In genomic region chr13:36345438-36346221, GRCh38 we compare ENCODE assay signal across 8 cellular contexts. TPM values are rescaled to one million over a fixed set of nuclear protein-coding genes. Genes with fewer than 3 reads are reported as not detected.
A peak's percentile ranks its signal among the peaks of the same experiment; 100 is the strongest.
DNase-seq lines count a peak whose midpoint lies in the region; ATAC-seq, FAIRE-seq and TF ChIP-seq lines count a peak whose summit lies in the region.

No MANE protein-coding gene starts in this region.

- peak; percentile 63 for DNase-seq in AG08396 (ENCODE audit: low spot score)
- peak; percentile 64 for DNase-seq in H7
- peak; percentile 51 for DNase-seq in RCC 7860 (ENCODE audit: low spot score)
- DNase-seq in activated naive CD4-positive, alpha-beta T cell treated with Interleukin-2 at 50 U/mL for 16 hours: peak; percentile 39
- DNase-seq in foreskin keratinocyte: peak; percentile 51 to 66
- no peak for DNase-seq in natural killer cell treated with Interleukin-12 subunit alpha and Interleukin-12 subunit beta and Interleukin-15 and Interleukin-18, amount 100 ng/mL, for 72 hours (ENCODE audit: low spot score)
- DNase-seq in stromal cell of bone marrow (ENCODE audit: low read depth): peak; percentile 82
- DNase-seq in NCI-H2171 (lab: John Stamatoyannopoulos, UW): no peak

- H3K4me3 ChIP-seq in H7 (ENCODE audit: insufficient read depth, low read depth, low read length): peak overlapping the region; percentile 90

- H3K27me3 ChIP-seq in H7 (ENCODE audit: control insufficient read depth, insufficient read depth, low read length) (peaks cover 2% of the 10 kb centered on the region; the same call in 1 of the 2 replicates), foreskin keratinocyte (no peaks in the 10 kb centered on the region)

- ATAC-seq in foreskin keratinocyte: peak; percentile 65
- peak in 1 of 2 donors; percentile 50 for ATAC-seq in natural killer cell treated with Interleukin-12 subunit alpha and Interleukin-12 subunit beta and Interleukin-15 and Interleukin-18, amount 100 ng/mL, for 72 hours

- H3K27me3 Mint-ChIP-seq in natural killer cell treated with Interleukin-12 subunit alpha and Interleukin-12 subunit beta and Interleukin-15 and Interleukin-18, amount 100 ng/mL, for 72 hours: peaks cover 0 to 2% of the 10 kb centered on the region in 2 donors

- no peak for FAIRE-seq in RCC 7860 (lab: Jason Lieb, UNC)

- peaks cover 8% of the 10 kb centered on the region for H3K4me1 ChIP-seq in foreskin keratinocyte

- H3K4me1 Mint-ChIP-seq in natural killer cell treated with Interleukin-12 subunit alpha and Interleukin-12 subunit beta and Interleukin-15 and Interleukin-18, amount 100 ng/mL, for 72 hours (ENCODE audit: low read depth in 2 of 2): peaks cover 25 to 36% of the 10 kb centered on the region in 2 donors

- H3K36me3 ChIP-seq in H7 (replicated peaks; ENCODE audit: control insufficient read depth, insufficient read depth, low read length): no peaks in the 10 kb centered on the region

- H3K4me3 Mint-ChIP-seq in natural killer cell treated with Interleukin-12 subunit alpha and Interleukin-12 subunit beta and Interleukin-15 and Interleukin-18, amount 100 ng/mL, for 72 hours: peak overlapping the region; percentile 82

- H3K36me3 Mint-ChIP-seq in natural killer cell treated with Interleukin-12 subunit alpha and Interleukin-12 subunit beta and Interleukin-15 and Interleukin-18, amount 100 ng/mL, for 72 hours: no peaks in the 10 kb centered on the region

- H3K27ac Mint-ChIP-seq in natural killer cell treated with Interleukin-12 subunit alpha and Interleukin-12 subunit beta and Interleukin-15 and Interleukin-18, amount 100 ng/mL, for 72 hours: peak overlapping the region; percentile 74 to 95

- peak overlapping the region; percentile 95 for H3K27ac ChIP-seq in foreskin keratinocyte

- TF ChIP-seq CTCF in foreskin keratinocyte (conservative IDR thresholded peaks at IDR 0.05): no peak

- H3K9me3 Mint-ChIP-seq in natural killer cell treated with Interleukin-12 subunit alpha and Interleukin-12 subunit beta and Interleukin-15 and Interleukin-18, amount 100 ng/mL, for 72 hours: no peaks in the 10 kb centered on the region

RNA-seq across cellular contexts. Expression of gene SPART, which starts 0.6 kb away (rescaled TPM):
- total RNA-seq in H7 (2014; rRNA removed; shearing (Covaris generic)): 46.0 and 61.0 TPM in 2 replicates
- total RNA-seq in foreskin keratinocyte: 42.4 and 45.3 TPM in 2 replicates
- polyA plus RNA-seq in foreskin keratinocyte: 12.7 and 18.1 TPM in 2 replicates
- total RNA-seq in natural killer cell treated with Interleukin-12 subunit alpha and Interleukin-12 subunit beta and Interleukin-15 and Interleukin-18, amount 100 ng/mL, for 72 hours: 10 to 100 TPM; 24.2 to 38.9 TPM

RNA-seq across cellular contexts. Expression of gene CCDC169, which starts 48.0 kb away (rescaled TPM):
- 19.9 and 32.7 TPM in 2 replicates for total RNA-seq in H7 (2014; rRNA removed; shearing (Covaris generic))
- total RNA-seq in foreskin keratinocyte: 0.17 and 0.25 TPM in 2 replicates
- 0.11 and 0.19 TPM in 2 replicates for polyA plus RNA-seq in foreskin keratinocyte
- not detected for total RNA-seq in natural killer cell treated with Interleukin-12 subunit alpha and Interleukin-12 subunit beta and Interleukin-15 and Interleukin-18, amount 100 ng/mL, for 72 hours

Comparison
In these comparisons a context has a peak if more than half of its experiments do, and no peak if none do; other contexts are left out.
1. DNase-seq: peak in AG08396 (single experiment), H7 (single experiment), RCC 7860 (single experiment), activated naive CD4-positive, alpha-beta T cell treated with Interleukin-2 at 50 U/mL for 16 hours (single experiment), foreskin keratinocyte (2 of 2) and stromal cell of bone marrow (single experiment); none in natural killer cell treated with Interleukin-12 subunit alpha and Interleukin-12 subunit beta and Interleukin-15 and Interleukin-18, amount 100 ng/mL, for 72 hours (single experiment) and NCI-H2171 (single experiment).
2. RNA of gene CCDC169, which starts 48.0 kb away (total RNA-seq): 19.9 to 32.7 TPM in H7; 0.17 to 0.25 TPM in foreskin keratinocyte and not detected in natural killer cell treated with Interleukin-12 subunit alpha and Interleukin-12 subunit beta and Interleukin-15 and Interleukin-18, amount 100 ng/mL, for 72 hours; every median in the first group is over 10 times any median in the second.